In the genomic region with DNA sequence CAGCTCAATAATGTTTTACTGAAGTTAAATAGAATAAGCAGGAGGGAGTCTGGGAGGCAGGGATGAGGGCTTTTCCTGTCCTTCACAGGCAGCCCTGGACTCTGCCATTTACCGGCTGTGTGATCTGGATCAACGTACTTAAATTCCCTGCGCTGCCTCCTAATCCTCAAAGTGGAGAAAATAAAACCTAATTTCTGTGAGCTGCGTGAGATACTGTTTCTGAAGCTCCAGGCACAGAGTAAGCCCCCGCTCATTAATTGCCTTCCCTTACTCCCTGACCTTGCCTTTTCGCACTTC, we compare ENCODE assay signal across 8 cellular contexts. TPM values are rescaled to one million over a fixed set of nuclear protein-coding genes. Genes with fewer than 3 reads are reported as not detected.
DNase-seq lines count a peak whose midpoint lies in the region; ATAC-seq and TF ChIP-seq lines count a peak whose summit lies in the region.

No MANE protein-coding gene starts in this region.

- H3K79me2 ChIP-seq in DND-41 (ENCODE audit: insufficient read depth, low read length), result peaks cover 35% of the 10 kb centered on the region
- peaks cover 45% of the 10 kb centered on the region for H3K79me2 ChIP-seq in SK-N-SH (ENCODE audit: insufficient read depth)

- peaks cover 40% of the 10 kb centered on the region for H3K27me3 Mint-ChIP-seq in progenitor cell of endocrine pancreas

- no peaks in the 10 kb centered on the region for H3K27me3 ChIP-seq in DND-41 (ENCODE audit: insufficient read depth, low read length, poor library complexity)
- no peaks in the 10 kb centered on the region for H3K27me3 ChIP-seq in SK-N-SH (ENCODE audit: insufficient read depth)

- H3K4me2 ChIP-seq in DND-41 (ENCODE audit: insufficient read depth, low read length) (peak overlapping the region; percentile 93), SK-N-SH (peak overlapping the region; percentile 98; the same call in 1 of the 2 replicates)

- DNase-seq in DND-41 (no peak), SK-N-SH (no peak), fibroblast of mammary gland (ENCODE audit: low read depth) (no peak), progenitor cell of endocrine pancreas (ENCODE audit: low spot score, unreplicated experiment) (no peak), NOMO-1 (lab: John Stamatoyannopoulos, UW; ENCODE audit: unreplicated experiment in 2 of 2) (no peak), NCI-H1694 treated with DMSO at 0.1 percent for 48 hours (lab: John Stamatoyannopoulos, UW) (no peak), NCI-H82 treated with DMSO at 0.1 percent for 48 hours (lab: John Stamatoyannopoulos, UW; ENCODE audit: unreplicated experiment) (no peak)
- no peak for DNase-seq in stimulated activated CD4-positive, alpha-beta T cell treated with anti-CD3 and anti-CD28 coated beads, Interleukin-2, amount 100 ng/mL, for 24 hours

- H4K20me1 ChIP-seq in DND-41 (ENCODE audit: insufficient read depth, low read length) (peaks cover 22% of the 10 kb centered on the region; the same call in 1 of the 2 replicates), SK-N-SH (ENCODE audit: insufficient read depth) (peaks cover 15% of the 10 kb centered on the region)

- no peak for ATAC-seq in DND-41 (ENCODE audit: insufficient read depth, low read depth)

- no peaks in the 10 kb centered on the region for H3K36me3 ChIP-seq in DND-41 (ENCODE audit: insufficient read depth, low read length)
- no peaks in the 10 kb centered on the region for H3K36me3 ChIP-seq in SK-N-SH (replicated peaks in 1 of 2; ENCODE audit: control insufficient read depth in 1 of 2, insufficient read depth in 2 of 2, low read length in 1 of 2)

- H3K27ac Mint-ChIP-seq in progenitor cell of endocrine pancreas, result peak overlapping the region; percentile 50

- no peaks in the 10 kb centered on the region for H3F3A ChIP-seq in SK-N-SH (replicated peaks; ENCODE audit: insufficient read depth)

- no peak for TF ChIP-seq CTCF in DND-41 (IDR thresholded peaks at IDR 0.05; ENCODE audit: borderline replicate concordance, extremely low read depth, low read length, poor library complexity, severe bottlenecking)
- no peak for TF ChIP-seq CTCF in SK-N-SH (IDR thresholded peaks at IDR 0.05)
- no peak for TF ChIP-seq CTCF in fibroblast of mammary gland (conservative IDR thresholded peaks at IDR 0.05; ENCODE audit: control insufficient read depth, insufficient read depth, low read depth, low read length)
- no peak for TF ChIP-seq CTCF in progenitor cell of endocrine pancreas (IDR thresholded peaks at IDR 0.05; ENCODE audit: unreplicated experiment)

- TF ChIP-seq EP300 in SK-N-SH (IDR thresholded peaks at IDR 0.05; ENCODE audit: borderline replicate concordance in 1 of 2, low read depth in 1 of 2, low read length in 1 of 2), result no peak

- no peak for TF ChIP-seq RAD21 in SK-N-SH (IDR thresholded peaks at IDR 0.05; ENCODE audit: low read length)

- peaks cover 29% of the 10 kb centered on the region for H3K4me1 Mint-ChIP-seq in progenitor cell of endocrine pancreas (ENCODE audit: low read depth)

- H3K9me2 ChIP-seq in SK-N-SH, result no peaks in the 10 kb centered on the region

- WGBS in SK-N-SH (ENCODE audit: low lambda C conversion rate), result 52% methylated on average over 6 of the region's 6 CpGs

- POLR2A ChIA-PET in SK-N-SH (lab: Yijun Ruan, JAX), result interaction anchor here (1.5 to 2.2 kb wide), 3 partner anchors 10 to 19 kb away, joined by 4 to 9 read pairs (median 8); no protein-coding TSS in a partner anchor

- H3K9me3 ChIP-seq in DND-41 (ENCODE audit: insufficient read depth, low read length, severe bottlenecking) (no peaks in the 10 kb centered on the region), SK-N-SH (no peaks in the 10 kb centered on the region)

- H3K36me3 Mint-ChIP-seq in progenitor cell of endocrine pancreas (ENCODE audit: insufficient read depth), result no peaks in the 10 kb centered on the region

- peak overlapping the region; percentile 79 for H3K4me3 Mint-ChIP-seq in progenitor cell of endocrine pancreas (ENCODE audit: low read depth)

- H3K9ac ChIP-seq in DND-41 (ENCODE audit: low read depth, low read length) (peak overlapping the region; percentile 65), SK-N-SH (no peak overlapping the region; the same call in 1 of the 2 replicates)

- H2AFZ ChIP-seq in DND-41 (ENCODE audit: low read depth, low read length) (peak overlapping the region; percentile 84), SK-N-SH (ENCODE audit: low read depth) (peak overlapping the region; percentile 84)

- CTCF ChIA-PET in SK-N-SH (lab: Yijun Ruan, JAX), result interaction anchor here (0.9 to 2.3 kb wide), 5 partner anchors 10 to 124 kb away, joined by 4 to 13 read pairs (median 6); no protein-coding TSS in a partner anchor

- H3K4me3 ChIP-seq in DND-41 (ENCODE audit: low read depth in 1 of 2, low read length in 2 of 2), result peak overlapping the region in 1 of 2 experiments; percentile 95; a peak in 2 of 4 replicates
- H3K4me3 ChIP-seq in SK-N-SH (ENCODE audit: low read depth in 2 of 2, low read length in 1 of 2), result peak overlapping the region; percentile 94 to 96
- H3K4me3 ChIP-seq in fibroblast of mammary gland (ENCODE audit: control insufficient read depth, low read depth, low read length), result peak overlapping the region; percentile 89

- no peaks in the 10 kb centered on the region for H3K9me3 Mint-ChIP-seq in progenitor cell of endocrine pancreas (ENCODE audit: low read depth)

- H3K4me1 ChIP-seq in DND-41 (ENCODE audit: insufficient read depth, low read length), result peaks cover 43% of the 10 kb centered on the region
- H3K4me1 ChIP-seq in SK-N-SH (ENCODE audit: control insufficient read depth in 1 of 2, insufficient read depth in 2 of 2, low read depth in 1 of 2, low read length in 1 of 2), result peaks cover 3 to 30% of the 10 kb centered on the region in 2 experiments; a peak in 3 of 4 replicates

- H3K27ac ChIP-seq in DND-41 (ENCODE audit: low read length) (no peak overlapping the region), SK-N-SH (ENCODE audit: low read depth in 2 of 2, low read length in 1 of 2) (no peak overlapping the region; a peak in 1 of 4 replicates)

TF ChIP-seq in SK-N-SH, 30 proteins besides CTCF, POLR2A, EP300 and RAD21:
- TF ChIP-seq POLR2AphosphoS5 (IDR thresholded peaks at IDR 0.05; ENCODE audit: low read depth, low read length) (no peak), TCF12 (IDR thresholded peaks at IDR 0.05) (no peak), NFIC (IDR thresholded peaks at IDR 0.05; ENCODE audit: borderline replicate concordance) (no peak), RFX5 (IDR thresholded peaks at IDR 0.05; ENCODE audit: low read length) (no peak), MEF2A (IDR thresholded peaks at IDR 0.05; ENCODE audit: borderline replicate concordance, low read depth) (no peak), SMC3 (IDR thresholded peaks at IDR 0.05; ENCODE audit: low read depth, low read length) (no peak), MXI1 (IDR thresholded peaks at IDR 0.05; ENCODE audit: low read depth, low read length) (no peak)
- TF ChIP-seq, protein P1, sequence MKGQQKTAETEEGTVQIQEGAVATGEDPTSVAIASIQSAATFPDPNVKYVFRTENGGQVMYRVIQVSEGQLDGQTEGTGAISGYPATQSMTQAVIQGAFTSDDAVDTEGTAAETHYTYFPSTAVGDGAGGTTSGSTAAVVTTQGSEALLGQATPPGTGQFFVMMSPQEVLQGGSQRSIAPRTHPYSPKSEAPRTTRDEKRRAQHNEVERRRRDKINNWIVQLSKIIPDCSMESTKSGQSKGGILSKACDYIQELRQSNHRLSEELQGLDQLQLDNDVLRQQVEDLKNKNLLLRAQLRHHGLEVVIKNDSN (IDR thresholded peaks at IDR 0.05; ENCODE audit: borderline replicate concordance, low read depth), result no peak

RNA-seq across cellular contexts. Expression of a gene that starts 0.3 kb away (rescaled TPM):
- 28.0 and 28.6 TPM in 2 replicates for polyA plus RNA-seq in SK-N-SH (2012; rRNA removed)
- polyA plus RNA-seq in SK-N-SH (2012; cell fraction: cytosol; rRNA removed), result 25.2 and 27.2 TPM in 2 replicates
- 35.3 and 38.5 TPM in 2 replicates for polyA plus RNA-seq in SK-N-SH (2012; cell fraction: nucleus; rRNA removed)
- total RNA-seq in progenitor cell of endocrine pancreas, result 20.4 and 22.2 TPM in 2 replicates

RNA-seq across cellular contexts. Expression of a gene that starts 39.0 kb away (rescaled TPM):
- 0.43 and 0.75 TPM in 2 replicates for polyA plus RNA-seq in SK-N-SH (2012; rRNA removed)
- 0.08 and 0.16 TPM in 2 replicates for polyA plus RNA-seq in SK-N-SH (2012; cell fraction: cytosol; rRNA removed)
- 0.19 and 0.69 TPM in 2 replicates for polyA plus RNA-seq in SK-N-SH (2012; cell fraction: nucleus; rRNA removed)
- 4.2 and 5.9 TPM in 2 replicates for total RNA-seq in progenitor cell of endocrine pancreas
